In the genomic region with DNA sequence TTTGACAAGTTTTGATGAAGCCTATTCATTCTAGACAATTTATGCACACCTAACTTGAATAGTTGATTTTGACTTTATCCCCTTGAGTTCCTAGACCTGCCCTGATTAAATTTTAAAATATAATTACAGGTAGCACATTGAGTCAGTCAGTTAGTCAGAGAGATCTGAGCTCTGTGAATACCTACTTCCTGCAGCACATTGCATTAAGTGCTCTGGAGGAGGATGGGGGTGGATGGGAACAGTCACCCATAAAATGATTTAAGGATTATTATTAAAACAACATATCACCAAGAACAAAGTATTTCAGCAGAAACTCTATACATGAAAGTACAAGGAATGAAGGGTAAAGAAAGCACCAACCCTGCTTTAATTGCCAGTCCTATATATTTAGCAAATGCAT, we compare ENCODE assay signal across 17 cellular contexts. TPM values are rescaled to one million over a fixed set of nuclear protein-coding genes. Genes with fewer than 3 reads are reported as not detected.
A peak's percentile ranks its signal among the peaks of the same experiment; 100 is the strongest.
DNase-seq lines count a peak whose midpoint lies in the region; ATAC-seq, FAIRE-seq and TF ChIP-seq lines count a peak whose summit lies in the region.
"Had no signal": no experiment of that assay in that cellular context is flagged by ENCODE, and none has a peak within 500 bp of the region (broad histone marks: within the 10 kb centered on the region; RNA-seq: fewer than 3 reads in every experiment).

No MANE protein-coding gene starts in this region.

- no peak overlapping the region for H3K4me3 ChIP-seq in PC-3 (ENCODE audit: low read length)
- H3K4me3 ChIP-seq: A549 had no signal

- H3K36me3 ChIP-seq in PC-3 (ENCODE audit: low read depth, low read length), result no peaks in the 10 kb centered on the region

- H2AFZ ChIP-seq in PC-3 (ENCODE audit: low read length), result no peak overlapping the region

- H3K9me2 ChIP-seq in PC-3 (replicated peaks; ENCODE audit: low read length), result no peaks in the 10 kb centered on the region

- BruUV-seq in PC-3 (replicated peaks; lab: Mats Ljungman, UMichigan), result no TSS peak

- DNase-seq in PC-3 (peak; percentile 17), left kidney (ENCODE audit: low read depth, low spot score) (peak; percentile 3), DMS53 treated with DMSO at 0.1 percent for 48 hours (lab: John Stamatoyannopoulos, UW; ENCODE audit: unreplicated experiment) (no peak), Kasumi-1 (lab: John Stamatoyannopoulos, UW) (no peak), GM12892 (ENCODE audit: insufficient read length) (no peak)
- DNase-seq: AML-193; Caco-2; CD4-positive, alpha-beta T cell; DMS79; GF-D8; GOT3; H7 had no signal

- H3K27me3 ChIP-seq in PC-3 (ENCODE audit: low read length), result no peaks in the 10 kb centered on the region

- no peaks in the 10 kb centered on the region for H3F3A ChIP-seq in PC-3 (ENCODE audit: low read length, unreplicated experiment)

- no peaks in the 10 kb centered on the region for H3K79me2 ChIP-seq in PC-3 (ENCODE audit: low read length)

- no peak overlapping the region for H3K9ac ChIP-seq in PC-3 (ENCODE audit: low read length)

- no peaks in the 10 kb centered on the region for H3K4me1 ChIP-seq in PC-3 (ENCODE audit: insufficient read depth, low read length)
- H3K4me1 ChIP-seq: A549, Caco-2 had no signal

- CTCF ChIA-PET in PC-3 (lab: Charles Lee), result no interaction called here

- intact Hi-C loops in PC-3 (cut with micrococcal nuclease), result no loop called here

- H3K27ac ChIP-seq in PC-3 (ENCODE audit: low read length), result no peak overlapping the region
- H3K27ac ChIP-seq: A549, C4-2B had no signal

- no peak for TF ChIP-seq POLR2A in GM12892 (IDR thresholded peaks at IDR 0.05; ENCODE audit: low read depth, low read length)

- no peak overlapping the region for H3K4me2 ChIP-seq in PC-3 (ENCODE audit: low read length)
- H3K4me2 ChIP-seq: A549 had no signal

- no peak for FAIRE-seq in GM12892 (lab: Jason Lieb, UNC)
- FAIRE-seq: A549, D721Med, HepG2 had no signal

- POLR2A ChIA-PET in PC-3 (lab: Charles Lee; ENCODE audit: unreplicated experiment), result no interaction called here

- ATAC-seq in PC-3 (peak; percentile 38; the same call in 1 of the 2 replicates), esophagus mucosa (peak; percentile 37)
- ATAC-seq: A549, HepG2 had no signal

- no peaks in the 10 kb centered on the region for H3K9me3 ChIP-seq in PC-3 (ENCODE audit: low read length)
- H3K9me3 ChIP-seq: A549, Caco-2 had no signal

- TF ChIP-seq CTCF in PC-3 (conservative IDR thresholded peaks at IDR 0.05; ENCODE audit: low read depth, low read length), result no peak

- H4K20me1 ChIP-seq in PC-3 (ENCODE audit: low read length), result no peaks in the 10 kb centered on the region

RNA-seq across cellular contexts. Expression of a gene that starts 11.8 kb away (rescaled TPM):
- total RNA-seq in PC-3 (2014; rRNA removed), result 83.0 and 85.8 TPM in 2 replicates
- 24.4 TPM for total RNA-seq in esophagus mucosa
- polyA plus RNA-seq in GM12892 (2012; ENCODE audit: missing spikeins), result 45.4 TPM

RNA-seq across cellular contexts. Expression of a gene that starts 38.9 kb away (rescaled TPM):
- total RNA-seq in PC-3 (2014; rRNA removed) (2.9 TPM in 1 of 2 replicates, not detected in the other), esophagus mucosa (1.1 TPM)
- polyA plus RNA-seq in GM12892 (2012; ENCODE audit: missing spikeins), result 1.9 TPM

RNA-seq across cellular contexts. Expression of a gene that starts 39.1 kb away (rescaled TPM):
- total RNA-seq in PC-3 (2014; rRNA removed), result 39.9 and 49.9 TPM in 2 replicates
- 93.1 TPM for total RNA-seq in esophagus mucosa
- polyA plus RNA-seq in GM12892 (2012; ENCODE audit: missing spikeins), result 163 TPM

Comparison
In these comparisons a context has a peak if more than half of its experiments do, and no peak if none do; other contexts are left out.
1. DNase-seq: peak in PC-3 (single experiment) and left kidney (single experiment); none in DMS53 treated with DMSO at 0.1 percent for 48 hours (single experiment), Kasumi-1 (0 of 2) and GM12892 (single experiment).